In the genomic region with DNA sequence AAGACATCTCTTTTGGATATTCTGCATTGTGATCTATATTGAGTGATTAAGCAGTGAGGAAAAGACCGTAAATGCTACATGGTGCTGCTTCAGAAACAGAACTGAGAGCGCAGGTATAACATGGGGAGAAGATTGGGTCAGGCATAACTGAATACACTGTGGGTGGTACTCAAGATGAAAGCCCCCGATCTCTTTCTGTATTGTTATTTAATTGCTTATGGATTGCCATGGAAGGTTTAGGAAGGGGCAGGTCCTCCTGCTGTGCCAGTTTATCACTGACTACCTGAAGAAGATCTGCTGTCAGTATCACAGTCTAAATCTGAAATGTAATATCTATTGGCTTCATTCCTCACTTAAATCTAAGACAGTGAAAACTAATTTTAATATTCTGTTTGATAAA, we compare ENCODE assay signal across 27 cellular contexts.
A peak's percentile ranks its signal among the peaks of the same experiment; 100 is the strongest.
DNase-seq lines count a peak whose midpoint lies in the region; ATAC-seq, FAIRE-seq and TF ChIP-seq lines count a peak whose summit lies in the region.
"Had no signal": no experiment of that assay in that cellular context is flagged by ENCODE, and none has a peak within 500 bp of the region (broad histone marks: within the 10 kb centered on the region; RNA-seq: fewer than 3 reads in every experiment).

No MANE protein-coding gene starts in this region.

- no peak overlapping the region for H3K56ac ChIP-seq in H1 (replicated peaks; ENCODE audit: insufficient read length, low read depth, low read length)

- H3K18ac ChIP-seq in H1 (ENCODE audit: extremely low read depth, low read length): no peak overlapping the region

- H3K9me3 ChIP-seq in H1 (ENCODE audit: insufficient read depth in 2 of 2, low read depth in 1 of 2, low read length in 1 of 2): no peaks in the 10 kb centered on the region
- H3K9me3 ChIP-seq in PC-3 (ENCODE audit: low read length): no peaks in the 10 kb centered on the region
- no peaks in the 10 kb centered on the region for H3K9me3 ChIP-seq in smooth muscle cell (replicated peaks; ENCODE audit: low read depth)
- H3K9me3 ChIP-seq: BE2C, BLaER1 had no signal

- no peak overlapping the region for H4K5ac ChIP-seq in H1 (ENCODE audit: insufficient read length, low read depth, low read length)

- H3F3A ChIP-seq in PC-3 (ENCODE audit: low read length, unreplicated experiment): no peaks in the 10 kb centered on the region
- H3F3A ChIP-seq in smooth muscle cell (ENCODE audit: low read depth): no peaks in the 10 kb centered on the region

- no peak for TF ChIP-seq POLR2A in H1 (IDR thresholded peaks at IDR 0.05; ENCODE audit: control extremely low read depth in 1 of 2, low read depth in 2 of 2, low read length in 2 of 2)

- H3K23me2 ChIP-seq in H1 (ENCODE audit: low read depth, low read length): no peaks in the 10 kb centered on the region

- H3K27me3 ChIP-seq in H7 (ENCODE audit: control insufficient read depth, insufficient read depth, low read length): no peaks in the 10 kb centered on the region
- no peaks in the 10 kb centered on the region for H3K27me3 ChIP-seq in H1 (replicated peaks in 1 of 4; ENCODE audit: control insufficient read depth in 3 of 4, extremely low read depth in 1 of 4, insufficient read depth in 3 of 4, low read length in 3 of 4)
- H3K27me3 ChIP-seq in PC-3 (ENCODE audit: low read length): no peaks in the 10 kb centered on the region
- no peaks in the 10 kb centered on the region for H3K27me3 ChIP-seq in smooth muscle cell (ENCODE audit: low read depth)
- H3K27me3 ChIP-seq: BE2C, BLaER1 had no signal

- H3K4me2 ChIP-seq in H1 (ENCODE audit: insufficient read depth in 1 of 2, low read depth in 2 of 2, low read length in 2 of 2) (no peak overlapping the region), PC-3 (ENCODE audit: low read length) (no peak overlapping the region), smooth muscle cell (no peak overlapping the region)
- H3K4me2 ChIP-seq: BLaER1 had no signal

- no peaks in the 10 kb centered on the region for H4K20me1 ChIP-seq in H1 (replicated peaks in 1 of 2; ENCODE audit: control insufficient read depth in 1 of 2, insufficient read depth in 2 of 2, low read length in 2 of 2)
- no peaks in the 10 kb centered on the region for H4K20me1 ChIP-seq in PC-3 (ENCODE audit: low read length)
- H4K20me1 ChIP-seq in smooth muscle cell (ENCODE audit: low read depth): no peaks in the 10 kb centered on the region
- H4K20me1 ChIP-seq: BLaER1 had no signal

- no peak overlapping the region for H2BK5ac ChIP-seq in H1 (ENCODE audit: low read depth, low read length)

- no peak for TF ChIP-seq EP300 in H1 (IDR thresholded peaks at IDR 0.05; ENCODE audit: borderline replicate concordance in 1 of 2, low read depth in 2 of 2, low read length in 2 of 2)

- H3K23ac ChIP-seq in H1 (ENCODE audit: insufficient read length): no peak overlapping the region

- no peak overlapping the region for H4K91ac ChIP-seq in H1 (replicated peaks; ENCODE audit: insufficient read length, low read length)

- H3K27ac ChIP-seq in H1 (ENCODE audit: low read depth, low read length): no peak overlapping the region
- no peak overlapping the region for H3K27ac ChIP-seq in PC-3 (ENCODE audit: low read length)
- H3K27ac ChIP-seq in smooth muscle cell (ENCODE audit: low read depth): no peak overlapping the region
- H3K27ac ChIP-seq: BLaER1 had no signal

- 87% methylated on average over 3 of the region's 3 CpGs; no CpG with 5 or more reads in 1 of the 2 experiments for WGBS in H1 (ENCODE audit: extremely low coverage in 1 of 2, insufficient coverage in 1 of 2, insufficient read length in 1 of 2, insufficient replicate concordance in 2 of 2, low coverage in 1 of 2, low lambda C conversion rate in 2 of 2, missing lambda C conversion rate in 1 of 2), 2 experiments
- 87% methylated on average over 3 of the region's 3 CpGs for WGBS in smooth muscle cell (ENCODE audit: low lambda C conversion rate)

- in situ Hi-C loops in KBM-7 (cut with MboI; ENCODE audit: low pct_unique_long_range_greater_than_20kb, low sequenced_read_pairs): no loop called here

- intact Hi-C loops in PC-3 (cut with micrococcal nuclease): no loop called here

- no peak overlapping the region for H2BK12ac ChIP-seq in H1 (ENCODE audit: low read depth, low read length)

- H2BK20ac ChIP-seq in H1 (ENCODE audit: low read length): no peak overlapping the region

- H3K4ac ChIP-seq in H1 (replicated peaks; ENCODE audit: insufficient read length, low read depth, low read length): no peak overlapping the region

- DNase-seq in H7: peak; percentile 16
- DNase-seq in H1 (ENCODE audit: low read depth in 1 of 2, low spot score in 2 of 2): no peak
- peak; percentile 5 for DNase-seq in iPS DF 4.7 (ENCODE audit: extremely low read depth, low spot score)
- peak; percentile 16 for DNase-seq in iPS-NIHi7 (ENCODE audit: extremely low spot score)
- no peak for DNase-seq in PC-3
- DNase-seq in KBM-7: no peak
- no peak for DNase-seq in smooth muscle cell (lab: John Stamatoyannopoulos, UW; ENCODE audit: unreplicated experiment)
- DNase-seq: 8988T; ACHN; BE2C; C1 segment of cervical spinal cord; CD4-positive, alpha-beta memory T cell; CD4-positive, CD25-positive, alpha-beta regulatory T cell; CD8-positive, alpha-beta memory T cell; COR-L47; DMS 273 treated with DMSO at 0.1 percent for 48 hours; DMS153; DMS53; DMS79; DND-41; EL; GDM1 had no signal

- no peak overlapping the region for H2AK5ac ChIP-seq in H1 (ENCODE audit: low read depth, low read length)

- H3K36me3 ChIP-seq in H7 (replicated peaks; ENCODE audit: control insufficient read depth, insufficient read depth, low read length): no peaks in the 10 kb centered on the region
- H3K36me3 ChIP-seq in H1 (ENCODE audit: control insufficient read depth in 2 of 4, insufficient read depth in 4 of 4, low read length in 3 of 4): no peaks in the 10 kb centered on the region
- no peaks in the 10 kb centered on the region for H3K36me3 ChIP-seq in PC-3 (ENCODE audit: low read depth, low read length)
- H3K36me3 ChIP-seq in smooth muscle cell (ENCODE audit: low read depth): no peaks in the 10 kb centered on the region
- H3K36me3 ChIP-seq: BE2C, BLaER1 had no signal

- FAIRE-seq in H1 (lab: Jason Lieb, UNC): no peak
- FAIRE-seq: GM12892, GM18507 had no signal

- H3K9me2 ChIP-seq in PC-3 (replicated peaks; ENCODE audit: low read length): no peaks in the 10 kb centered on the region

- no peaks in the 10 kb centered on the region for H3K79me2 ChIP-seq in H1 (ENCODE audit: control insufficient read depth in 1 of 2, insufficient read depth in 2 of 2, low read length in 2 of 2)
- H3K79me2 ChIP-seq in PC-3 (ENCODE audit: low read length): no peaks in the 10 kb centered on the region
- H3K79me2 ChIP-seq in smooth muscle cell (ENCODE audit: low read depth): no peaks in the 10 kb centered on the region

- CTCF ChIA-PET in H1 (lab: Charles Lee; ENCODE audit: partially characterized antibody): no interaction called here
- CTCF ChIA-PET in PC-3 (lab: Charles Lee): no interaction called here

- no peak overlapping the region for H4K8ac ChIP-seq in H1 (ENCODE audit: extremely low read depth, insufficient read depth, low read length)

- H3K9ac ChIP-seq in H1 (replicated peaks in 1 of 4; ENCODE audit: extremely low read depth in 1 of 4, low read depth in 3 of 4, low read length in 3 of 4): no peak overlapping the region; a peak in 1 of 7 replicates
- H3K9ac ChIP-seq in PC-3 (ENCODE audit: low read length): no peak overlapping the region
- no peak overlapping the region for H3K9ac ChIP-seq in smooth muscle cell (ENCODE audit: low read depth)
- H3K9ac ChIP-seq: BLaER1 had no signal

- H3K14ac ChIP-seq in H1 (ENCODE audit: insufficient read length): no peak overlapping the region

- ATAC-seq in PC-3: no peak
- ATAC-seq in HG02885 (IDR thresholded peaks at IDR 0.05; ENCODE audit: poor library complexity, unreplicated experiment): no peak
- ATAC-seq: GM12878 had no signal

- H3K4me3 ChIP-seq in H7 (ENCODE audit: insufficient read depth, low read depth, low read length) (no peak overlapping the region), H1 (ENCODE audit: extremely low read depth in 1 of 4, insufficient read depth in 2 of 4, low read depth in 3 of 4, low read length in 4 of 4) (no peak overlapping the region), PC-3 (ENCODE audit: low read length) (no peak overlapping the region), smooth muscle cell (no peak overlapping the region)
- H3K4me3 ChIP-seq: BLaER1, GM12878 had no signal

- peaks cover 0 to 4% (median 1%) of the 10 kb centered on the region in 4 experiments; a peak in 1 of 7 replicates for H3K4me1 ChIP-seq in H1 (replicated peaks in 1 of 4; ENCODE audit: control insufficient read depth in 3 of 4, insufficient read depth in 4 of 4, low read length in 3 of 4)
- H3K4me1 ChIP-seq in PC-3 (ENCODE audit: insufficient read depth, low read length): no peaks in the 10 kb centered on the region
- H3K4me1 ChIP-seq in smooth muscle cell (ENCODE audit: low read depth): no peaks in the 10 kb centered on the region
- H3K4me1 ChIP-seq: BE2C, BLaER1 had no signal

- no peak for TF ChIP-seq RAD21 in H1 (IDR thresholded peaks at IDR 0.05 in 1 of 2, conservative IDR thresholded peaks at IDR 0.05 in 1 of 2; ENCODE audit: low read depth in 2 of 2, low read length in 2 of 2)

- POLR2A ChIA-PET in H1 (lab: Charles Lee; ENCODE audit: partially characterized antibody) (no interaction called here), PC-3 (lab: Charles Lee; ENCODE audit: unreplicated experiment) (no interaction called here)

- BruUV-seq in PC-3 (replicated peaks; lab: Mats Ljungman, UMichigan): no TSS peak

- H2AFZ ChIP-seq in H1 (ENCODE audit: low read length) (no peak overlapping the region), PC-3 (ENCODE audit: low read length) (no peak overlapping the region), smooth muscle cell (ENCODE audit: low read depth) (no peak overlapping the region)

- no peaks in the 10 kb centered on the region for H3K79me1 ChIP-seq in H1 (ENCODE audit: low read depth, low read length)

- no peak overlapping the region for H2BK120ac ChIP-seq in H1 (replicated peaks; ENCODE audit: low read depth, low read length)

- no peak overlapping the region for H2BK15ac ChIP-seq in H1 (ENCODE audit: low read length)

- TF ChIP-seq CTCF in H1 (IDR thresholded peaks at IDR 0.05; ENCODE audit: control extremely low read depth in 1 of 3, insufficient read depth in 1 of 3, low read depth in 1 of 3, low read length in 3 of 3) (no peak), PC-3 (conservative IDR thresholded peaks at IDR 0.05; ENCODE audit: low read depth, low read length) (no peak), smooth muscle cell (IDR thresholded peaks at IDR 0.05; ENCODE audit: borderline replicate concordance, insufficient read depth, poor library complexity, severe bottlenecking) (no peak)

TF ChIP-seq in H1, 55 proteins besides CTCF, POLR2A, EP300 and RAD21:
- TF ChIP-seq NANOG (IDR thresholded peaks at IDR 0.05; ENCODE audit: insufficient read depth, low read depth, low read length, poor library complexity, severe bottlenecking): peak; percentile 81
- no peak for TF ChIP-seq SIX5 (IDR thresholded peaks at IDR 0.05; ENCODE audit: low read depth, low read length)

Comparison
In these comparisons a context has a peak if more than half of its experiments do, and no peak if none do; other contexts are left out.
1. DNase-seq: peak in H7 (single experiment), iPS DF 4.7 (single experiment) and iPS-NIHi7 (single experiment); none in H1 (0 of 2), PC-3 (single experiment), KBM-7 (single experiment) and smooth muscle cell (single experiment).